ENCODE assay signal across 8 cellular contexts in the genomic region with DNA sequence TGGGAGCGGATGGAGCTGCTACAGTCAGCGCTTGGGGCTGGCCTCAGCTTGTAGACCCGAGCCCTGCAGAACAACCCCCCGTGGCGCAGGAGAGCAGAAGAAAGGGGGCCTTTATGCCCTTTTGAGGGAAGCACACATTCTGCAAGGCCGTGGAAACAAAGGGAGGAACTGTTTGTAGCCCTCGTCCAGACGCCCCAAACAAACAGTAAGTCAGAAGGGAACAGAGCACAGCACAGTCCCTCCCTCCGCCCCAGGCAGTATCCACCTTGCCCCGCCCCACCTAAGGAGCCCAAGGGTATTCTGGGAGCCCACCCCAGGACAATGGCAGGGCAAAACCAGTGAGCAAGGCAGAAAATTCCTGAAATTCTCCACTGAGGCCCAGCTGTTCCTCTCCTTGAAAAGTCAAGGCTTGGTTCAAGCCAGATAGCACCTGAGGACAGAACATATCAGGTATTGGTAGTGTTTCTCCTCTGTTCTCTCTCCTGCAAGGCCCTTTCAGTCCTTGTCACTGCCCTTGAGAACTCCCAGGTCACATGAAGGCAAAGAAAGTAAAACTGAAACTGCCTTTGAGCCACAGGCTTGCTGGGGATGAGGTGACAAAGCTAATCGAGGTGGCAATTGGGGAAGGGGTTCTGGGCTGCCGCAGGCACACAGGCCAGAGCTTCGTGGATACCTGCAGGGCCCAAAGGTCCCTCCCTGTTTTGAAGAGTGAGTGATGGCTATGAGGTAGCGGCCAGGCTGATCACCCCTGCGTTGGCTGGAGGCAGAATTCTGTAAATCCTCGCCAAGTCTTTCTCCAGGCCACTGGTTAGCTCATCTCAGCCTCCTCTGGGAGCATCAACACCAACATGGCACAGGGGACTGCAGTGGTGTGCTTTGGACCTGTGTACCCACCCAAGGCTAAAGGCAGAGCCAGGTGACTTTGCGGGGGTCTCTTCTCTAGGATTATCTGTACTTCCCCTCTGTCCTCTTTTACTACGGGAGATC. TPM values are rescaled to one million over a fixed set of nuclear protein-coding genes. Genes with fewer than 3 reads are reported as not detected.
A peak's percentile ranks its signal among the peaks of the same experiment; 100 is the strongest.
DNase-seq lines count a peak whose midpoint lies in the region; ATAC-seq and TF ChIP-seq lines count a peak whose summit lies in the region.

No MANE protein-coding gene starts in this region.

- H3K9me3 ChIP-seq in adrenal gland (replicated peaks in 1 of 3) (no peaks in the 10 kb centered on the region), upper lobe of left lung (no peaks in the 10 kb centered on the region)

- TF ChIP-seq EP300 in upper lobe of left lung (IDR thresholded peaks at IDR 0.05) = no peak

- H3K4me1 ChIP-seq in GM23338 (ENCODE audit: insufficient read depth) (peaks cover 41% of the 10 kb centered on the region), adrenal gland (replicated peaks in 1 of 2) (peaks cover 23 to 38% of the 10 kb centered on the region in 2 donors), upper lobe of left lung (peaks cover 28 to 53% (median 39%) of the 10 kb centered on the region in 4 donors)

- H3K4me1 Mint-ChIP-seq in GM23338 (peaks cover 52% of the 10 kb centered on the region), progenitor cell of endocrine pancreas (ENCODE audit: low read depth) (peaks cover 45% of the 10 kb centered on the region)

- WGBS in adrenal gland, 4 donors = 0 to 3% (median 2%) methylated on average over 16 to 18 of the region's 18 CpGs
- WGBS in upper lobe of left lung, 2 donors = 2 to 6% methylated on average over 11 to 17 of the region's 18 CpGs

- peak overlapping the region; percentile 77 for H3K4me3 Mint-ChIP-seq in GM23338
- peak overlapping the region; percentile 77 for H3K4me3 Mint-ChIP-seq in progenitor cell of endocrine pancreas (ENCODE audit: low read depth)

- H3K4me2 ChIP-seq in GM23338 = peak overlapping the region; percentile 75

- no peaks in the 10 kb centered on the region for H4K20me1 ChIP-seq in GM23338 (replicated peaks; ENCODE audit: insufficient read depth)

- H3K36me3 Mint-ChIP-seq in GM23338 (ENCODE audit: low read depth) (peaks cover 28% of the 10 kb centered on the region), progenitor cell of endocrine pancreas (ENCODE audit: insufficient read depth) (peaks cover 15% of the 10 kb centered on the region)

- H3K27ac Mint-ChIP-seq in GM23338 (peak overlapping the region; percentile 97), progenitor cell of endocrine pancreas (peak overlapping the region; percentile 99)

- intact Hi-C loops in adrenal gland (cut with DNase I) = no loop called here
- intact Hi-C loops in left ventricle myocardium superior (cut with micrococcal nuclease) = no loop called here

- peak overlapping the region; percentile 95; the same call in 1 of the 2 replicates for H2AFZ ChIP-seq in GM23338

- peaks cover 6% of the 10 kb centered on the region; the same call in 2 of the 3 replicates for H3K9me3 Mint-ChIP-seq in GM23338
- H3K9me3 Mint-ChIP-seq in progenitor cell of endocrine pancreas (ENCODE audit: low read depth) = no peaks in the 10 kb centered on the region

- H3K9me2 ChIP-seq in GM23338 (ENCODE audit: insufficient read depth) = 0 out of 2 replicates have a peak, but pooled peaks cover 1% of the 10 kb centered on the region

- peak; percentile 18 to 78 for TF ChIP-seq POLR2A in adrenal gland (IDR thresholded peaks at IDR 0.05)
- peak in 3 of 4 donors; percentile 32 to 62 (median 58) for TF ChIP-seq POLR2A in upper lobe of left lung (IDR thresholded peaks at IDR 0.05)

- no peaks in the 10 kb centered on the region for H3K27me3 ChIP-seq in GM23338 (ENCODE audit: insufficient read depth)
- H3K27me3 ChIP-seq in adrenal gland = no peaks in the 10 kb centered on the region
- H3K27me3 ChIP-seq in upper lobe of left lung = no peaks in the 10 kb centered on the region

- peak; percentile 66 for DNase-seq in GM03348 (ENCODE audit: low spot score)
- peak; percentile 94 for DNase-seq in GM23338 (ENCODE audit: low spot score)
- no peak for DNase-seq in LNCaP clone FGC (ENCODE audit: low read depth)
- peak; percentile 55 to 84 for DNase-seq in SW 1271 (lab: John Stamatoyannopoulos, UW)
- peak; percentile 55 to 77 (median 65) for DNase-seq in adrenal gland
- DNase-seq in left ventricle myocardium superior = peak; percentile 42
- DNase-seq in progenitor cell of endocrine pancreas (ENCODE audit: low spot score, unreplicated experiment) = peak; percentile 59
- DNase-seq in upper lobe of left lung = peak in 1 of 2 donors; percentile 81

- H3K36me3 ChIP-seq in GM23338 (ENCODE audit: insufficient read depth) (no peaks in the 10 kb centered on the region), adrenal gland (replicated peaks in 1 of 2) (no peaks in the 10 kb centered on the region), upper lobe of left lung (no peaks in the 10 kb centered on the region)

- ATAC-seq in GM23338 = peak; percentile 93
- ATAC-seq in left ventricle myocardium superior = peak; percentile 84
- peak; percentile 87 to 91 for ATAC-seq in upper lobe of left lung (ENCODE audit: low FRiP score in 2 of 2)

- peaks cover 17% of the 10 kb centered on the region for H3K79me2 ChIP-seq in GM23338 (replicated peaks; ENCODE audit: insufficient read depth)

- TF ChIP-seq CTCF in GM23338 (conservative IDR thresholded peaks at IDR 0.05; ENCODE audit: low read depth in 2 of 2) = no peak
- no peak for TF ChIP-seq CTCF in LNCaP clone FGC (IDR thresholded peaks at IDR 0.05; ENCODE audit: control insufficient read depth, extremely low read depth, insufficient read depth)
- TF ChIP-seq CTCF in adrenal gland (IDR thresholded peaks at IDR 0.05) = no peak
- TF ChIP-seq CTCF in progenitor cell of endocrine pancreas (IDR thresholded peaks at IDR 0.05; ENCODE audit: unreplicated experiment) = no peak
- TF ChIP-seq CTCF in upper lobe of left lung (IDR thresholded peaks at IDR 0.05) = no peak

- H3K27ac ChIP-seq in GM23338 (ENCODE audit: low read depth) = peak overlapping the region; percentile 89
- peak overlapping the region; percentile 45 to 93 (median 89) for H3K27ac ChIP-seq in adrenal gland
- H3K27ac ChIP-seq in upper lobe of left lung = peak overlapping the region; percentile 91 to 96 (median 95)

- H3K27me3 Mint-ChIP-seq in GM23338 (ENCODE audit: insufficient read depth, low read depth, poor library complexity) (peaks cover 14% of the 10 kb centered on the region), progenitor cell of endocrine pancreas (no peaks in the 10 kb centered on the region)

- H3K4me3 ChIP-seq in GM23338 (peak overlapping the region; percentile 46), LNCaP clone FGC (ENCODE audit: low read depth, low read length) (peak overlapping the region; percentile 55), adrenal gland (peak overlapping the region; percentile 13 to 67 (median 50)), upper lobe of left lung (peak overlapping the region; percentile 42 to 63 (median 58))

- peaks cover 7% of the 10 kb centered on the region for H3F3A ChIP-seq in GM23338 (replicated peaks; ENCODE audit: low read depth)

RNA-seq across cellular contexts. Expression of a gene that starts 0.5 kb away (rescaled TPM):
- total RNA-seq in GM23338 (2014; rRNA removed; shearing (Covaris generic)) = 26.2 and 31.6 TPM in 2 replicates
- polyA plus RNA-seq in GM23338 (2016; fragmentation: Nextera tagmentation; extraction: Ambion mirVana) = 14.0 and 14.6 TPM in 2 replicates
- 10 to 100 TPM; 48.9 to 93.4 (median 77.5) TPM for total RNA-seq in adrenal gland
- 10 to 100 TPM; 50.3 to 65.1 (median 60.1) TPM for polyA plus RNA-seq in adrenal gland
- total RNA-seq in left ventricle myocardium superior = 254 TPM
- 73.4 and 83.3 TPM in 2 replicates for total RNA-seq in progenitor cell of endocrine pancreas
- total RNA-seq in upper lobe of left lung = 100 to 1,000 TPM in 2 of 6 donors, 10 to 100 TPM in 4; 54.7 to 141 (median 80.3) TPM

RNA-seq across cellular contexts. Expression of a gene that starts 53.9 kb away (rescaled TPM):
- 2.0 and 2.1 TPM in 2 replicates for total RNA-seq in GM23338 (2014; rRNA removed; shearing (Covaris generic))
- polyA plus RNA-seq in GM23338 (2016; fragmentation: Nextera tagmentation; extraction: Ambion mirVana) (2.1 and 2.4 TPM in 2 replicates), adrenal gland (under 1 TPM; 0.27 to 0.99 (median 0.72) TPM)
- total RNA-seq in adrenal gland (1 to 10 TPM; 1.7 to 5.5 (median 1.9) TPM), left ventricle myocardium superior (11.9 TPM), progenitor cell of endocrine pancreas (3.8 and 4.4 TPM in 2 replicates), upper lobe of left lung (10 to 100 TPM in 3 of 6 donors, 1 to 10 TPM in 3; 4.3 to 17.8 (median 10.2) TPM)
